In genomic region chr11:27437824-27438594, GRCh38 we compare ENCODE assay signal across 1 cellular context.
TF ChIP-seq lines count a peak whose summit lies in the region.

No MANE protein-coding gene starts in this region.

TF ChIP-seq in H1, 55 proteins besides CTCF, POLR2A, EP300 and RAD21 (continued from another document):
- no peak for TF ChIP-seq CHD1 (IDR thresholded peaks at IDR 0.05; ENCODE audit: low read depth, low read length)
- TF ChIP-seq KDM1A (IDR thresholded peaks at IDR 0.05; ENCODE audit: borderline replicate concordance, low read length): no peak
- no peak for TF ChIP-seq USF2 (IDR thresholded peaks at IDR 0.05; ENCODE audit: low read length)
- TF ChIP-seq POU5F1 (IDR thresholded peaks at IDR 0.05; ENCODE audit: low read depth, low read length): no peak
